Comparison of ENCODE assay signal across 9 cellular contexts in genomic region chr20:51404297-51405060, GRCh38.
A peak's percentile ranks its signal among the peaks of the same experiment; 100 is the strongest.
DNase-seq lines count a peak whose midpoint lies in the region; ATAC-seq and TF ChIP-seq lines count a peak whose summit lies in the region.
"Had no signal": no experiment of that assay in that cellular context is flagged by ENCODE, and none has a peak within 500 bp of the region (broad histone marks: within the 10 kb centered on the region; RNA-seq: fewer than 3 reads in every experiment).

No MANE protein-coding gene starts in this region.

- H3K27me3 Mint-ChIP-seq in activated T-helper 1 cell treated with anti-CD3 and anti-CD28 coated beads, Interleukin-12 subunit alpha, Interleukin-12 subunit beta, Interleukin-2, Interleukin-4 antibody, amounts not matched to agents 30 ng/mL and 10 ng/mL and 1 ng/mL, durations not matched to agents 14 hours and 24 hours and 36 hours (ENCODE audit: insufficient read depth): no peaks in the 10 kb centered on the region
- no peaks in the 10 kb centered on the region for H3K27me3 Mint-ChIP-seq in natural killer cell treated with Interleukin-12 subunit alpha and Interleukin-12 subunit beta and Interleukin-15 and Interleukin-18, amount 100 ng/mL, for 72 hours

- no peaks in the 10 kb centered on the region for H3K4me1 ChIP-seq in BE2C
- H3K4me1 ChIP-seq in A673 (ENCODE audit: insufficient read depth, low read length, poor library complexity, severe bottlenecking): no peaks in the 10 kb centered on the region

- no peak overlapping the region for H3K4me3 ChIP-seq in BE2C (ENCODE audit: low read depth, low read length)
- no peak overlapping the region for H3K4me3 ChIP-seq in A673 (ENCODE audit: low read depth, low read length, poor library complexity, severe bottlenecking)

- no peak overlapping the region for H3K27ac ChIP-seq in A673 (ENCODE audit: low read depth, low read length, poor library complexity, severe bottlenecking)

- BruUV-seq in A673 (replicated peaks; lab: Mats Ljungman, UMichigan): no TSS peak

- H3K36me3 ChIP-seq in BE2C (no peaks in the 10 kb centered on the region), A673 (ENCODE audit: insufficient read depth, low read length, poor library complexity, severe bottlenecking) (no peaks in the 10 kb centered on the region)

- no peaks in the 10 kb centered on the region for H3K9me3 Mint-ChIP-seq in activated T-helper 1 cell treated with anti-CD3 and anti-CD28 coated beads, Interleukin-12 subunit alpha, Interleukin-12 subunit beta, Interleukin-2, Interleukin-4 antibody, amounts not matched to agents 30 ng/mL and 10 ng/mL and 1 ng/mL, durations not matched to agents 14 hours and 24 hours and 36 hours
- H3K9me3 Mint-ChIP-seq in natural killer cell treated with Interleukin-12 subunit alpha and Interleukin-12 subunit beta and Interleukin-15 and Interleukin-18, amount 100 ng/mL, for 72 hours: peaks cover 3% of the 10 kb centered on the region

- H3K9me3 ChIP-seq in BE2C: 0 out of 2 replicates have a peak, but pooled peaks cover 3% of the 10 kb centered on the region
- no peaks in the 10 kb centered on the region for H3K9me3 ChIP-seq in A673 (ENCODE audit: low read depth, low read length, poor library complexity, severe bottlenecking)

- peak; percentile 89 for DNase-seq in GM10248 (ENCODE audit: extremely low spot score)
- peak; percentile 51 for DNase-seq in NAMALWA (ENCODE audit: low spot score)
- DNase-seq in activated T-helper 1 cell treated with anti-CD3 and anti-CD28 coated beads, Interleukin-12 subunit alpha, Interleukin-12 subunit beta, Interleukin-2, Interleukin-4 antibody, amounts not matched to agents 30 ng/mL and 10 ng/mL and 1 ng/mL, durations not matched to agents 14 hours and 24 hours and 36 hours (ENCODE audit: low spot score): peak; percentile 85
- peak; percentile 99 for DNase-seq in natural killer cell treated with Interleukin-12 subunit alpha and Interleukin-12 subunit beta and Interleukin-15 and Interleukin-18, amount 100 ng/mL, for 72 hours (ENCODE audit: low spot score)
- DNase-seq in epidermal melanocyte (ENCODE audit: insufficient read length, low spot score): no peak
- no peak for DNase-seq in BE2C
- DNase-seq in A673 (ENCODE audit: low spot score): no peak
- DNase-seq: DND-41 had no signal

- TF ChIP-seq CTCF in GM10248 (IDR thresholded peaks at IDR 0.05; ENCODE audit: control extremely low read depth, extremely low read depth, low read depth, missing control alignments) (no peak), BE2C (IDR thresholded peaks at IDR 0.05; ENCODE audit: low read depth, low read length) (no peak), A673 (conservative IDR thresholded peaks at IDR 0.05; ENCODE audit: low read depth, low read length) (no peak)

- intact Hi-C loops in activated T-helper 1 cell treated with anti-CD3 and anti-CD28 coated beads, Interleukin-12 subunit alpha, Interleukin-12 subunit beta, Interleukin-2, Interleukin-4 antibody, amounts not matched to agents 30 ng/mL and 10 ng/mL and 1 ng/mL, durations not matched to agents 14 hours and 24 hours and 36 hours (cut with micrococcal nuclease): loop anchor here (1.0 to 10.0 kb wide), 10 partner anchors 19 to 670 kb away; partner anchors contain the start of gene PARD6B
- intact Hi-C loops in A673 (cut with micrococcal nuclease; ENCODE audit: unreplicated experiment): no loop called here

- peaks cover 74% of the 10 kb centered on the region for H3K36me3 Mint-ChIP-seq in activated T-helper 1 cell treated with anti-CD3 and anti-CD28 coated beads, Interleukin-12 subunit alpha, Interleukin-12 subunit beta, Interleukin-2, Interleukin-4 antibody, amounts not matched to agents 30 ng/mL and 10 ng/mL and 1 ng/mL, durations not matched to agents 14 hours and 24 hours and 36 hours (ENCODE audit: low read depth)
- peaks cover 31% of the 10 kb centered on the region for H3K36me3 Mint-ChIP-seq in natural killer cell treated with Interleukin-12 subunit alpha and Interleukin-12 subunit beta and Interleukin-15 and Interleukin-18, amount 100 ng/mL, for 72 hours

- peak overlapping the region; percentile 52 for H3K4me3 Mint-ChIP-seq in activated T-helper 1 cell treated with anti-CD3 and anti-CD28 coated beads, Interleukin-12 subunit alpha, Interleukin-12 subunit beta, Interleukin-2, Interleukin-4 antibody, amounts not matched to agents 30 ng/mL and 10 ng/mL and 1 ng/mL, durations not matched to agents 14 hours and 24 hours and 36 hours
- peak overlapping the region; percentile 92 for H3K4me3 Mint-ChIP-seq in natural killer cell treated with Interleukin-12 subunit alpha and Interleukin-12 subunit beta and Interleukin-15 and Interleukin-18, amount 100 ng/mL, for 72 hours

- no peaks in the 10 kb centered on the region for H3K27me3 ChIP-seq in BE2C
- no peaks in the 10 kb centered on the region for H3K27me3 ChIP-seq in A673 (replicated peaks; ENCODE audit: insufficient read depth, low read depth, low read length, poor library complexity)

- peak overlapping the region; percentile 96 for H3K27ac Mint-ChIP-seq in activated T-helper 1 cell treated with anti-CD3 and anti-CD28 coated beads, Interleukin-12 subunit alpha, Interleukin-12 subunit beta, Interleukin-2, Interleukin-4 antibody, amounts not matched to agents 30 ng/mL and 10 ng/mL and 1 ng/mL, durations not matched to agents 14 hours and 24 hours and 36 hours
- H3K27ac Mint-ChIP-seq in natural killer cell treated with Interleukin-12 subunit alpha and Interleukin-12 subunit beta and Interleukin-15 and Interleukin-18, amount 100 ng/mL, for 72 hours: peak overlapping the region; percentile 92 to 98

- CTCF ChIA-PET in GM10248 (lab: Yijun Ruan, JAX) (interaction anchor here (0.7 to 3.0 kb wide), 12 partner anchors 11 to 610 kb away, joined by 3 to 20 read pairs (median 4); partner anchors contain the start of genes BCAS4 and NFATC2), A673 (lab: Charles Lee) (interaction anchor here (0.5 to 0.8 kb wide), 2 partner anchors 219 to 430 kb away, joined by 3 to 8 read pairs; no protein-coding TSS in a partner anchor)

- peak; percentile 74 for ATAC-seq in GM21737 (IDR thresholded peaks at IDR 0.05; ENCODE audit: unreplicated experiment)
- ATAC-seq in natural killer cell treated with Interleukin-12 subunit alpha and Interleukin-12 subunit beta and Interleukin-15 and Interleukin-18, amount 100 ng/mL, for 72 hours: peak; percentile 88 to 93

- peaks cover 93% of the 10 kb centered on the region for H3K4me1 Mint-ChIP-seq in activated T-helper 1 cell treated with anti-CD3 and anti-CD28 coated beads, Interleukin-12 subunit alpha, Interleukin-12 subunit beta, Interleukin-2, Interleukin-4 antibody, amounts not matched to agents 30 ng/mL and 10 ng/mL and 1 ng/mL, durations not matched to agents 14 hours and 24 hours and 36 hours (ENCODE audit: low read depth)
- H3K4me1 Mint-ChIP-seq in natural killer cell treated with Interleukin-12 subunit alpha and Interleukin-12 subunit beta and Interleukin-15 and Interleukin-18, amount 100 ng/mL, for 72 hours (ENCODE audit: low read depth in 2 of 2): peaks cover 91 to 95% of the 10 kb centered on the region in 2 donors

- POLR2A ChIA-PET in GM10248 (lab: Yijun Ruan, JAX) (interaction anchor here (0.7 to 1.4 kb wide), 2 partner anchors 19 to 56 kb away, joined by 3 to 4 read pairs; no protein-coding TSS in a partner anchor), A673 (lab: Charles Lee; ENCODE audit: low non-redundant PET) (no interaction called here)

Comparison
In these comparisons a context has a peak if more than half of its experiments do, and no peak if none do; other contexts are left out.
1. DNase-seq: peak in GM10248 (single experiment), NAMALWA (single experiment), activated T-helper 1 cell treated with anti-CD3 and anti-CD28 coated beads, Interleukin-12 subunit alpha, Interleukin-12 subunit beta, Interleukin-2, Interleukin-4 antibody, amounts not matched to agents 30 ng/mL and 10 ng/mL and 1 ng/mL, durations not matched to agents 14 hours and 24 hours and 36 hours (single experiment) and natural killer cell treated with Interleukin-12 subunit alpha and Interleukin-12 subunit beta and Interleukin-15 and Interleukin-18, amount 100 ng/mL, for 72 hours (single experiment); none in epidermal melanocyte (single experiment), BE2C (single experiment) and A673 (single experiment).